Comparison of ENCODE assay signal across 12 cellular contexts in the genomic region with DNA sequence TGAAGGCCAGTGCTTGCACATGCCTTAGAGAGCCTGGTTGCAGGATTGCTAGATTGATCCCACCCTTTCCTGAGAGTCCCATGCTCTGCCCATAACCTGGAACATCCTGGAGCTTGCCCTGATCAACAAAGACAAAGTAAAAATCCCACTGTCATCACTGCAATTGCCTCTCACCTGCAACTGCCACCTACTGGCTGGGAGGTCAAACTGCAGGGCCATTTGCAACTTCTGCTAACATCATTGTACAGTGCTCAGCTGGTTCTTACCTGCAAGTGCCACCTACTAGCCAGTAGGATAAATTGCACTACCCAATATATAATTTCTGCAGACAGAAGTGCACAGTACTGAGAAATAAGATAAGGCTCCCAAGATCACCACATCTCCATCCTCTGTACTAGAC.
A peak's percentile ranks its signal among the peaks of the same experiment; 100 is the strongest.
DNase-seq lines count a peak whose midpoint lies in the region; ATAC-seq and TF ChIP-seq lines count a peak whose summit lies in the region.
"Had no signal": no experiment of that assay in that cellular context is flagged by ENCODE, and none has a peak within 500 bp of the region (broad histone marks: within the 10 kb centered on the region; RNA-seq: fewer than 3 reads in every experiment).

No MANE protein-coding gene starts in this region.

- no peak overlapping the region for H3K4me2 ChIP-seq in DND-41 (ENCODE audit: insufficient read depth, low read length)

- H4K20me1 ChIP-seq in DND-41 (ENCODE audit: insufficient read depth, low read length) = no peaks in the 10 kb centered on the region

- H3K9ac ChIP-seq in DND-41 (ENCODE audit: low read depth, low read length) = no peak overlapping the region

- ATAC-seq in DND-41 (ENCODE audit: insufficient read depth, low read depth) (no peak), GM19395 (IDR thresholded peaks at IDR 0.05; ENCODE audit: unreplicated experiment) (peak; percentile 80), HG03159 (IDR thresholded peaks at IDR 0.05; ENCODE audit: unreplicated experiment) (peak; percentile 85)
- ATAC-seq in stimulated activated effector memory CD8-positive, alpha-beta T cell treated with anti-CD3 and anti-CD28 coated beads, Interleukin-12 subunit alpha, Interleukin-12 subunit beta, amount 100 ng/mL, for 72 hours = no peak

- H3K9me3 Mint-ChIP-seq in stimulated activated effector memory CD8-positive, alpha-beta T cell treated with anti-CD3 and anti-CD28 coated beads, Interleukin-12 subunit alpha, Interleukin-12 subunit beta, amount 100 ng/mL, for 72 hours = peaks cover 14% of the 10 kb centered on the region
- peaks cover 9% of the 10 kb centered on the region for H3K9me3 Mint-ChIP-seq in activated T-helper 2 cell treated with anti-CD3 and anti-CD28 coated beads, Interferon-gamma antibody, Interleukin-2, Interleukin-4, amounts not matched to agents 10 μg/mL and 5 μg/mL and 100 μg/mL, durations not matched to agents 14 hours and 24 hours and 36 hours

- no peaks in the 10 kb centered on the region for H3K27me3 Mint-ChIP-seq in activated T-helper 2 cell treated with anti-CD3 and anti-CD28 coated beads, Interferon-gamma antibody, Interleukin-2, Interleukin-4, amounts not matched to agents 10 μg/mL and 5 μg/mL and 100 μg/mL, durations not matched to agents 14 hours and 24 hours and 36 hours (ENCODE audit: low read depth)
- H3K27me3 Mint-ChIP-seq: activated T-cell treated with anti-CD3 and anti-CD28 coated beads, Interleukin-2, amount 50 U/mL, for 24 hours had no signal

- H2AFZ ChIP-seq in DND-41 (ENCODE audit: low read depth, low read length) = no peak overlapping the region

- TF ChIP-seq CTCF in DND-41 (IDR thresholded peaks at IDR 0.05; ENCODE audit: borderline replicate concordance, extremely low read depth, low read length, poor library complexity, severe bottlenecking) (peak; percentile 62), WERI-Rb-1 (IDR thresholded peaks at IDR 0.05; ENCODE audit: low read depth, low read length) (peak; percentile 45; the same call in 1 of the 2 replicates), foreskin fibroblast (IDR thresholded peaks at IDR 0.05; ENCODE audit: low read depth, low read length) (no peak)

- H3K27ac Mint-ChIP-seq in stimulated activated effector memory CD8-positive, alpha-beta T cell treated with anti-CD3 and anti-CD28 coated beads, Interleukin-12 subunit alpha, Interleukin-12 subunit beta, amount 100 ng/mL, for 72 hours = no peak overlapping the region
- no peak overlapping the region for H3K27ac Mint-ChIP-seq in activated T-helper 2 cell treated with anti-CD3 and anti-CD28 coated beads, Interferon-gamma antibody, Interleukin-2, Interleukin-4, amounts not matched to agents 10 μg/mL and 5 μg/mL and 100 μg/mL, durations not matched to agents 14 hours and 24 hours and 36 hours
- H3K27ac Mint-ChIP-seq: activated T-cell treated with anti-CD3 and anti-CD28 coated beads, Interleukin-2, amount 50 U/mL, for 24 hours had no signal

- H3K9me3 ChIP-seq in DND-41 (ENCODE audit: insufficient read depth, low read length, severe bottlenecking) = no peaks in the 10 kb centered on the region
- peaks cover 3% of the 10 kb centered on the region for H3K9me3 ChIP-seq in WERI-Rb-1 (ENCODE audit: severe bottlenecking)

- H3K27ac ChIP-seq in DND-41 (ENCODE audit: low read length) = no peak overlapping the region
- no peak overlapping the region for H3K27ac ChIP-seq in WERI-Rb-1
- H3K27ac ChIP-seq: breast epithelium had no signal

- H3K79me2 ChIP-seq in DND-41 (ENCODE audit: insufficient read depth, low read length) = no peaks in the 10 kb centered on the region

- H3K27me3 ChIP-seq in DND-41 (ENCODE audit: insufficient read depth, low read length, poor library complexity) (no peaks in the 10 kb centered on the region), WERI-Rb-1 (ENCODE audit: insufficient read depth, low read depth, severe bottlenecking) (no peaks in the 10 kb centered on the region)
- H3K27me3 ChIP-seq: breast epithelium had no signal

- DNase-seq in DND-41 = no peak
- DNase-seq in WERI-Rb-1 = no peak
- no peak for DNase-seq in stimulated activated effector memory CD8-positive, alpha-beta T cell treated with anti-CD3 and anti-CD28 coated beads, Interleukin-12 subunit alpha, Interleukin-12 subunit beta, amount 100 ng/mL, for 72 hours (ENCODE audit: low spot score in 2 of 2)
- DNase-seq in AG08396 (ENCODE audit: low spot score) = no peak
- DNase-seq in activated T-helper 2 cell treated with anti-CD3 and anti-CD28 coated beads, Interferon-gamma antibody, Interleukin-2, Interleukin-4, amounts not matched to agents 10 μg/mL and 5 μg/mL and 100 μg/mL, durations not matched to agents 14 hours and 24 hours and 36 hours (ENCODE audit: low spot score) = no peak
- no peak for DNase-seq in foreskin fibroblast
- DNase-seq: activated T-cell treated with anti-CD3 and anti-CD28 coated beads, Interleukin-2, amount 50 U/mL, for 24 hours; GOT3; NCI-H2029 had no signal

- H3K4me3 ChIP-seq in DND-41 (ENCODE audit: low read depth in 1 of 2, low read length in 2 of 2) = no peak overlapping the region
- H3K4me3 ChIP-seq in WERI-Rb-1 (ENCODE audit: low read depth, low read length) = no peak overlapping the region
- H3K4me3 ChIP-seq in foreskin fibroblast (ENCODE audit: low read depth in 1 of 2, low read length in 2 of 2) = no peak overlapping the region
- H3K4me3 ChIP-seq: breast epithelium had no signal

- H3K36me3 ChIP-seq in DND-41 (ENCODE audit: insufficient read depth, low read length) (no peaks in the 10 kb centered on the region), WERI-Rb-1 (no peaks in the 10 kb centered on the region)
- H3K36me3 ChIP-seq: breast epithelium had no signal

- no peaks in the 10 kb centered on the region for H3K4me1 Mint-ChIP-seq in stimulated activated effector memory CD8-positive, alpha-beta T cell treated with anti-CD3 and anti-CD28 coated beads, Interleukin-12 subunit alpha, Interleukin-12 subunit beta, amount 100 ng/mL, for 72 hours
- H3K4me1 Mint-ChIP-seq in activated T-helper 2 cell treated with anti-CD3 and anti-CD28 coated beads, Interferon-gamma antibody, Interleukin-2, Interleukin-4, amounts not matched to agents 10 μg/mL and 5 μg/mL and 100 μg/mL, durations not matched to agents 14 hours and 24 hours and 36 hours (ENCODE audit: low read depth) = no peaks in the 10 kb centered on the region

- no peaks in the 10 kb centered on the region for H3K36me3 Mint-ChIP-seq in stimulated activated effector memory CD8-positive, alpha-beta T cell treated with anti-CD3 and anti-CD28 coated beads, Interleukin-12 subunit alpha, Interleukin-12 subunit beta, amount 100 ng/mL, for 72 hours
- no peaks in the 10 kb centered on the region for H3K36me3 Mint-ChIP-seq in activated T-helper 2 cell treated with anti-CD3 and anti-CD28 coated beads, Interferon-gamma antibody, Interleukin-2, Interleukin-4, amounts not matched to agents 10 μg/mL and 5 μg/mL and 100 μg/mL, durations not matched to agents 14 hours and 24 hours and 36 hours (ENCODE audit: low read depth)

- H3K4me3 Mint-ChIP-seq in stimulated activated effector memory CD8-positive, alpha-beta T cell treated with anti-CD3 and anti-CD28 coated beads, Interleukin-12 subunit alpha, Interleukin-12 subunit beta, amount 100 ng/mL, for 72 hours = no peak overlapping the region
- H3K4me3 Mint-ChIP-seq in activated T-helper 2 cell treated with anti-CD3 and anti-CD28 coated beads, Interferon-gamma antibody, Interleukin-2, Interleukin-4, amounts not matched to agents 10 μg/mL and 5 μg/mL and 100 μg/mL, durations not matched to agents 14 hours and 24 hours and 36 hours (ENCODE audit: low read depth) = no peak overlapping the region
- H3K4me3 Mint-ChIP-seq: activated T-cell treated with anti-CD3 and anti-CD28 coated beads, Interleukin-2, amount 50 U/mL, for 24 hours had no signal

- no peaks in the 10 kb centered on the region for H3K4me1 ChIP-seq in DND-41 (ENCODE audit: insufficient read depth, low read length)
- H3K4me1 ChIP-seq: breast epithelium had no signal

- intact Hi-C loops in activated T-helper 2 cell treated with anti-CD3 and anti-CD28 coated beads, Interferon-gamma antibody, Interleukin-2, Interleukin-4, amounts not matched to agents 10 μg/mL and 5 μg/mL and 100 μg/mL, durations not matched to agents 14 hours and 24 hours and 36 hours (cut with micrococcal nuclease) = no loop called here

Comparison
In these comparisons a context has a peak if more than half of its experiments do, and no peak if none do; other contexts are left out.
1. ATAC-seq: peak in GM19395 (single experiment) and HG03159 (single experiment); none in DND-41 (single experiment) and stimulated activated effector memory CD8-positive, alpha-beta T cell treated with anti-CD3 and anti-CD28 coated beads, Interleukin-12 subunit alpha, Interleukin-12 subunit beta, amount 100 ng/mL, for 72 hours (single experiment).